Comparison of ENCODE assay signal across 9 cellular contexts in the genomic region with DNA sequence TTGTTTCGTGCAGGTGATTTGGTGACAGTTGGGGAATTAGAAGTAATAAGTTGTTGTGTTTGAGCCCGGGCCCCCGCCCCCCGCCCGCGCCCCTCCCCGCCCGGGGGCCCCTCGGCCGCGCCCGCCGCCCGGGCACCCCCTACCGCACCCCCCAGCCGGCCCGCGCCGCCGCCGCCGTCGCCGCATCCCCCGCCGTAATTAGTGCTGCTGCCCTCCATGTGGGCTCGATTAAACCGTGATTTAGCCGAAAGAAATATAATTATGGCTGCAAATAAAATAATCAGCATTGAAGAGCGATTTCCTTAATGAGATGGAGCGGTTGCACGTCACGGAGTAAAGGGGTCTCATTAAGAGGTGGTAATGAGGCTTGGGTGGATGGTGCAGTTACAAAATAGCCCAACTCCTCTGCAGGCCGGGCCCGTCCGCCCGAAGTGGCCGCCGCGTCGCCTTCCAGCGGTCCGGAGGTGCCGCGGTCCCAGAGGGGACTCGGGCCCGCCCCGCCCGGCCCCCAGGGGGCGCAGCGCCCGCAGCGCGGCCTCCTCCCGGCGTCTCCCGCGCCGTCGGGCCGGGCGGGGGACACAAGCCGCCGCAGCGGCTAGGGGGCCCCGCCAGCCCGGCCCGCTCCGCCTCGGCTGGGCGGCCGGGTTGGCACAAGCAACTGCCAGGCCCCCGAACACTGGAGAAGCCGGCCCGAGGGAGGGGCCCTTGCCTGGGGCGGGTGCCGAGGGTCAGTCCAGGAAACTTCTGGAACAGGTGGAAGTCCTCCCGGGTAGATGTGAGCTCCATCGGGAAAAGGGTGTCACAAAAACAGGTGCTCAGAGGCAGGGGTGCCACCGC. TPM values are rescaled to one million over a fixed set of nuclear protein-coding genes. Genes with fewer than 3 reads are reported as not detected.
DNase-seq lines count a peak whose midpoint lies in the region; ATAC-seq, FAIRE-seq and TF ChIP-seq lines count a peak whose summit lies in the region.
"Had no signal": no experiment of that assay in that cellular context is flagged by ENCODE, and none has a peak within 500 bp of the region (broad histone marks: within the 10 kb centered on the region; RNA-seq: fewer than 3 reads in every experiment).

No MANE protein-coding gene starts in this region.

- H3K4me3 ChIP-seq in K562 (peak overlapping the region; percentile 49), lower lobe of right lung (peak overlapping the region; percentile 23), transverse colon (peak overlapping the region in 1 of 4 donors; percentile 40)

- no peak for FAIRE-seq in K562 (lab: Jason Lieb, UNC)
- FAIRE-seq: islet of Langerhans had no signal

- H3K4me1 ChIP-seq in K562 (replicated peaks in 1 of 2; ENCODE audit: control insufficient read depth in 2 of 2, insufficient read depth in 2 of 2, low read length in 2 of 2): peaks cover 0 to 24% of the 10 kb centered on the region in 2 experiments; a peak in 2 of 5 replicates
- peaks cover 12% of the 10 kb centered on the region for H3K4me1 ChIP-seq in lower lobe of right lung
- peaks cover 4 to 24% (median 10%) of the 10 kb centered on the region in 4 donors for H3K4me1 ChIP-seq in transverse colon

- no peaks in the 10 kb centered on the region for H3K79me2 ChIP-seq in K562 (ENCODE audit: control insufficient read depth, insufficient read depth, low read length)

- peak; percentile 28 to 74; a peak in 3 of 4 replicates for TF ChIP-seq RAD21 in K562 (CRISPR knock-in tag; conservative IDR thresholded peaks at IDR 0.05 in 1 of 2, IDR thresholded peaks at IDR 0.05 in 1 of 2)

- H3K4me2 ChIP-seq in K562 (ENCODE audit: insufficient read depth, low read length): peak overlapping the region; percentile 84

- intact Hi-C loops in K562 (cut with micrococcal nuclease) (loop anchor here (10.0 kb wide), 2 partner anchors 71 to 339 kb away; no protein-coding TSS in a partner anchor), lower lobe of right lung (cut with DNase I) (no loop called here), transverse colon (cut with DNase I; ENCODE audit: low total_unique reads) (no loop called here)

- 0 out of 2 replicates have a peak, but pooled peaks cover 6% of the 10 kb centered on the region for H4K20me1 ChIP-seq in K562 (replicated peaks; ENCODE audit: control insufficient read depth, insufficient read depth, low read length)

- ATAC-seq in GM19035 (IDR thresholded peaks at IDR 0.05; ENCODE audit: unreplicated experiment) (peak; percentile 52), K562 (peak; percentile 100), lower lobe of right lung (peak; percentile 79 to 84)

- no peaks in the 10 kb centered on the region for H3K36me3 ChIP-seq in K562 (ENCODE audit: control insufficient read depth, insufficient read depth, low read length)
- H3K36me3 ChIP-seq in lower lobe of right lung: no peaks in the 10 kb centered on the region
- no peaks in the 10 kb centered on the region for H3K36me3 ChIP-seq in transverse colon

- peak overlapping the region; percentile 85 for H2AFZ ChIP-seq in K562 (ENCODE audit: low read depth, low read length)

- BruUV-seq in K562 (replicated peaks; lab: Mats Ljungman, UMichigan): no TSS peak

- no peaks in the 10 kb centered on the region for H3K9me1 ChIP-seq in K562 (ENCODE audit: control insufficient read depth, insufficient read depth, low read length)

- TF ChIP-seq CTCF in C4-2B (conservative IDR thresholded peaks at IDR 0.05): peak; percentile 97
- peak; percentile 41 to 76 (median 58) for TF ChIP-seq CTCF in K562 (IDR thresholded peaks at IDR 0.05 in 2 of 3, conservative IDR thresholded peaks at IDR 0.05 in 1 of 3; ENCODE audit: insufficient read depth in 2 of 3, low read depth in 1 of 3, low read length in 3 of 3)
- peak; percentile 45 for TF ChIP-seq CTCF in lower lobe of right lung (IDR thresholded peaks at IDR 0.05)
- TF ChIP-seq CTCF in transverse colon (IDR thresholded peaks at IDR 0.05): peak in 3 of 5 experiments; percentile 43 to 56 (median 49)

- TF ChIP-seq EP300 in K562 (IDR thresholded peaks at IDR 0.05; ENCODE audit: low read length) (no peak), transverse colon (IDR thresholded peaks at IDR 0.05; ENCODE audit: low read depth) (no peak)

- H3K9ac ChIP-seq in K562 (ENCODE audit: insufficient read depth in 1 of 2, low read depth in 2 of 2, low read length in 2 of 2): peak overlapping the region; percentile 54 to 87

- no peak overlapping the region for H3K27ac ChIP-seq in C4-2B
- H3K27ac ChIP-seq in K562 (ENCODE audit: extremely low read depth, low read depth, low read length): no peak overlapping the region
- no peak overlapping the region for H3K27ac ChIP-seq in lower lobe of right lung
- H3K27ac ChIP-seq in transverse colon: no peak overlapping the region

- CTCF ChIA-PET in K562 (lab: Yijun Ruan, JAX; ENCODE audit: low intra/inter-chr PET ratio): interaction anchor here (0.7 to 0.8 kb wide), 2 partner anchors 363 to 1780 kb away, joined by 4 to 6 read pairs; no protein-coding TSS in a partner anchor

- TF ChIP-seq POLR2A in K562 (conservative IDR thresholded peaks at IDR 0.05): no peak
- no peak for TF ChIP-seq POLR2A in transverse colon (IDR thresholded peaks at IDR 0.05)

- DNase-seq in OCI-M1 (lab: John Stamatoyannopoulos, UW) (peak; percentile 76), K562 (ENCODE audit: extremely low read depth in 1 of 4, low spot score in 3 of 4) (peak; percentile 73 to 90 (median 86)), lower lobe of right lung (peak; percentile 50), transverse colon (peak; percentile 44), NCI-H1092 (lab: John Stamatoyannopoulos, UW) (no peak)
- no peak for DNase-seq in NK-92 treated with Interleukin-12 subunit alpha and Interleukin-12 subunit beta, amount 100 ng/mL, for 24 hours (lab: John Stamatoyannopoulos, UW)

- POLR2A ChIA-PET in K562 (lab: Yijun Ruan, JAX): interaction anchor here (0.6 kb wide), 2 partner anchors 653 to 770 kb away, joined by 3 read pairs; no protein-coding TSS in a partner anchor

- WGBS in K562 (ENCODE audit: insufficient coverage, low coverage, missing lambda C conversion rate): 4% methylated on average over 36 of the region's 80 CpGs
- WGBS in transverse colon (ENCODE audit: low coverage in 1 of 2), 2 donors: 2% methylated on average over 7 to 58 of the region's 80 CpGs

- in situ Hi-C loops in K562 (cut with MboI): no loop called here
- in situ Hi-C loops in transverse colon (cut with MboI; ENCODE audit: low pct_ligation_motif_present in 1 of 4, low pct_unique_long_range_greater_than_20kb in 1 of 4, low sequenced_read_pairs in 3 of 4): loop anchor here in 1 of 4 donors (25.0 kb wide), 1 partner anchor 367 kb away; no protein-coding TSS in a partner anchor

- peaks cover 30 to 49% of the 10 kb centered on the region in 2 experiments; a peak in 4 of 5 replicates for H3K27me3 ChIP-seq in K562 (ENCODE audit: control insufficient read depth in 2 of 2, insufficient read depth in 2 of 2, low read length in 2 of 2)
- H3K27me3 ChIP-seq in lower lobe of right lung (ENCODE audit: low read depth): peaks cover 79% of the 10 kb centered on the region
- H3K27me3 ChIP-seq in transverse colon: peaks cover 96% of the 10 kb centered on the region

- H3K9me3 ChIP-seq in K562 (replicated peaks; ENCODE audit: control insufficient read depth, insufficient read depth, low read depth, low read length): no peaks in the 10 kb centered on the region
- no peaks in the 10 kb centered on the region for H3K9me3 ChIP-seq in lower lobe of right lung
- no peaks in the 10 kb centered on the region for H3K9me3 ChIP-seq in transverse colon

TF ChIP-seq in K562, 482 proteins besides CTCF, POLR2A, EP300 and RAD21 (continues in another document):
- TF ChIP-seq RCOR1 (IDR thresholded peaks at IDR 0.05; ENCODE audit: borderline replicate concordance in 1 of 2, low read depth in 2 of 2, low read length in 2 of 2) (peak in 1 of 2 experiments; percentile 27; a peak in 1 of 4 replicates), PHF8 (IDR thresholded peaks at IDR 0.05; ENCODE audit: borderline replicate concordance, low read length) (peak; percentile 29; the same call in 1 of the 2 replicates), MYC (IDR thresholded peaks at IDR 0.05; ENCODE audit: low read depth, low read length) (peak; percentile 52; the same call in 1 of the 2 replicates), MYC (CRISPR knock-in tag; IDR thresholded peaks at IDR 0.05; ENCODE audit: borderline replicate concordance, low read depth) (no peak), YY1 (IDR thresholded peaks at IDR 0.05; ENCODE audit: borderline replicate concordance in 1 of 3, control insufficient read depth in 1 of 3, extremely low read depth in 1 of 3, insufficient read depth in 3 of 3, insufficient read length in 1 of 3, insufficient replicate concordance in 2 of 3, low read depth in 1 of 3, low read length in 2 of 3) (peak in 2 of 3 experiments; percentile 12 to 26), MYBL2 (IDR thresholded peaks at IDR 0.05; ENCODE audit: low read depth) (no peak), MYBL2 (CRISPR knock-in tag; IDR thresholded peaks at IDR 0.05; ENCODE audit: borderline replicate concordance) (no peak), NONO (IDR thresholded peaks at IDR 0.05; ENCODE audit: low read depth in 2 of 2, low read length in 1 of 2) (0 out of 4 replicates have a peak, but pooled peaks of 1 of the 2 experiments have one; percentile 36), HMGN3 (IDR thresholded peaks at IDR 0.05; ENCODE audit: borderline replicate concordance, extremely low read depth, insufficient read length, low read depth, low read length) (peak; percentile 67), NCOA6 (IDR thresholded peaks at IDR 0.05) (0 out of 2 replicates have a peak, but pooled peaks have one; percentile 19)

RNA-seq across cellular contexts. Expression of gene OTP, which starts 6.9 kb away (rescaled TPM):
- not detected in 2 replicates for total RNA-seq in K562 (2011; cell fraction: chromatin; rRNA removed; ENCODE audit: low replicate concordance)
- not detected in 2 replicates for total RNA-seq in K562 (2011; cell fraction: nucleolus; rRNA removed)
- total RNA-seq in K562 (2011; cell fraction: nucleoplasm; rRNA removed): not detected in 2 replicates
- total RNA-seq in K562 (2014; rRNA removed) (not detected in 2 replicates), K562 (2014; rRNA removed; fragmentation: Illumina TruSeq; extraction: Trizol) (not detected in 2 replicates), K562 (2015; rRNA removed; fragmentation: Illumina TruSeq; extraction: Trizol) (not detected in 2 replicates), K562 (2021) (0.16 TPM in 2 replicates), lower lobe of right lung (not detected), transverse colon (not detected)
- polyA plus RNA-seq in K562 (2011; rRNA removed) (0.04 TPM in 1 of 2 replicates, not detected in the other), K562 (2014; fragmentation: Illumina TruSeq; extraction: Trizol) (0.08 and 0.09 TPM in 2 replicates), K562 (2014; fragmentation: Nextera tagmentation; extraction: Ambion mirVana) (under 1 TPM; 0.04 to 0.06 TPM), K562 (2014; rRNA removed) (0.04 and 0.05 TPM in 2 replicates)
- polyA plus RNA-seq in K562 (2011; cell fraction: cytosol; rRNA removed): 0.04 TPM in 2 replicates
- not detected in 2 replicates for polyA plus RNA-seq in K562 (2011; cell fraction: nucleus; rRNA removed)
- 0.08 TPM in 1 of 2 replicates, not detected in the other for polyA plus RNA-seq in K562 (2012)
- polyA minus RNA-seq in K562 (2011; rRNA and poly(A)+ RNA removed): 0.06 TPM in 1 of 2 replicates, not detected in the other
- not detected in 2 replicates for polyA minus RNA-seq in K562 (2011; cell fraction: cytosol; rRNA and poly(A)+ RNA removed)
- not detected in 2 replicates for polyA minus RNA-seq in K562 (2011; cell fraction: nucleus; rRNA and poly(A)+ RNA removed)

Comparison
In these comparisons a context has a peak if more than half of its experiments do, and no peak if none do; other contexts are left out.
1. CTCF ChIP-seq: peak in every context shown above with its lines; median percentile 97 in C4-2B; 58 in K562; 49 in transverse colon; 45 in lower lobe of right lung.
2. DNase-seq: peak in OCI-M1 (single experiment), K562 (4 of 4), lower lobe of right lung (single experiment) and transverse colon (single experiment); none in NK-92 treated with Interleukin-12 subunit alpha and Interleukin-12 subunit beta, amount 100 ng/mL, for 24 hours (single experiment) and NCI-H1092 (single experiment).
3. Peak in every context shown above with its lines, with median percentiles within 50 percentile points of each other: ATAC-seq.